Comparison of ENCODE assay signal across 19 cellular contexts in genomic region chr14:23601845-23602180, GRCh38. TPM values are rescaled to one million over a fixed set of nuclear protein-coding genes. Genes with fewer than 3 reads are reported as not detected.
"Had no signal": no experiment of that assay in that cellular context is flagged by ENCODE, and none has a peak within 500 bp of the region (broad histone marks: within the 10 kb centered on the region; RNA-seq: fewer than 3 reads in every experiment).

No MANE protein-coding gene starts in this region.

- H3K27me3 ChIP-seq: brain microvascular endothelial cell, right lobe of liver had no signal

- H3K9me3 Mint-ChIP-seq: activated CD4-positive, alpha-beta T cell treated with anti-CD3 and anti-CD28 coated beads, Interleukin-2, amount 10 ng/mL, durations not matched to agents 7 days and 5 days; central memory CD8-positive, alpha-beta T cell had no signal

- H3K4me3 ChIP-seq: esophagus squamous epithelium, prostate gland, right lobe of liver had no signal

- H3K27ac Mint-ChIP-seq: activated CD4-positive, alpha-beta T cell treated with anti-CD3 and anti-CD28 coated beads, Interleukin-2, amount 10 ng/mL, durations not matched to agents 7 days and 5 days; activated naive CD8-positive, alpha-beta T cell treated with anti-CD3 and anti-CD28 coated beads for 36 hours; activated T-cell treated with anti-CD3 and anti-CD28 coated beads, Interleukin-2, amount 50 U/mL, for 72 hours; nephron had no signal

- H3K27me3 Mint-ChIP-seq: activated CD4-positive, alpha-beta T cell treated with anti-CD3 and anti-CD28 coated beads, Interleukin-2, amount 10 ng/mL, durations not matched to agents 7 days and 5 days; activated naive CD8-positive, alpha-beta T cell treated with anti-CD3 and anti-CD28 coated beads for 36 hours had no signal

- H3K9me3 ChIP-seq: esophagus squamous epithelium, prostate gland, right lobe of liver had no signal

- H3K4me1 Mint-ChIP-seq: central memory CD8-positive, alpha-beta T cell; nephron had no signal

- H3K4me1 ChIP-seq: esophagus squamous epithelium, prostate gland, right lobe of liver had no signal

- ATAC-seq: activated T-cell treated with anti-CD3 and anti-CD28 coated beads, Interleukin-2, amount 50 U/mL, for 72 hours had no signal

- DNase-seq: activated CD4-positive, alpha-beta T cell treated with anti-CD3 and anti-CD28 coated beads, Interleukin-2, amount 10 ng/mL, durations not matched to agents 7 days and 5 days; activated CD4-positive, CD25-positive, alpha-beta regulatory T cell; activated CD8-positive, alpha-beta memory T cell treated with anti-CD3 and anti-CD28 coated beads, Interleukin-2, amount 50 U/mL, for 48 hours; activated naive CD8-positive, alpha-beta T cell treated with anti-CD3 and anti-CD28 coated beads for 36 hours; activated T-cell treated with anti-CD3 and anti-CD28 coated beads, Interleukin-2, amount 50 U/mL, for 72 hours; brain microvascular endothelial cell; cortex of kidney; effector CD8-positive, alpha-beta T cell; esophagus squamous epithelium; mesenchymal stem cell; right lobe of liver; stimulated activated CD4-positive, alpha-beta T cell treated with anti-CD3 and anti-CD28 coated beads, Interleukin-1b, Interleukin-23, amount 100 ng/mL, for 48 hours; T-helper 2 cell had no signal

- H3K4me3 Mint-ChIP-seq: activated CD4-positive, alpha-beta T cell treated with anti-CD3 and anti-CD28 coated beads, Interleukin-2, amount 10 ng/mL, durations not matched to agents 7 days and 5 days; activated naive CD8-positive, alpha-beta T cell treated with anti-CD3 and anti-CD28 coated beads for 36 hours; activated T-cell treated with anti-CD3 and anti-CD28 coated beads, Interleukin-2, amount 50 U/mL, for 72 hours; central memory CD8-positive, alpha-beta T cell; nephron had no signal

- H3K36me3 ChIP-seq: brain microvascular endothelial cell, esophagus squamous epithelium, prostate gland, right lobe of liver had no signal

- H3K27ac ChIP-seq: brain microvascular endothelial cell, esophagus squamous epithelium, prostate gland, right lobe of liver had no signal

RNA-seq across cellular contexts. Expression of gene JPH4, which starts 23.2 kb away (rescaled TPM):
- total RNA-seq: activated CD4-positive, alpha-beta T cell treated with anti-CD3 and anti-CD28 coated beads, Interleukin-2, amount 10 ng/mL, durations not matched to agents 7 days and 5 days; endothelial cell of umbilical vein; fibroblast of villous mesenchyme; glomerular endothelial cell had no signal

RNA-seq across cellular contexts. Expression of gene DHRS2, which starts 34.4 kb away (rescaled TPM):
- total RNA-seq: endothelial cell of umbilical vein, glomerular endothelial cell had no signal
